In genomic region chr5:39440964-39441363, GRCh38 we compare ENCODE assay signal across 29 cellular contexts. TPM values are rescaled to one million over a fixed set of nuclear protein-coding genes. Genes with fewer than 3 reads are reported as not detected.
DNase-seq lines count a peak whose midpoint lies in the region; ATAC-seq and TF ChIP-seq lines count a peak whose summit lies in the region.
"Had no signal": no experiment of that assay in that cellular context is flagged by ENCODE, and none has a peak within 500 bp of the region (broad histone marks: within the 10 kb centered on the region; RNA-seq: fewer than 3 reads in every experiment).

No MANE protein-coding gene starts in this region.

- no peak overlapping the region for H3K4ac ChIP-seq in mesenchymal stem cell (ENCODE audit: low read depth in 1 of 2, low read length in 2 of 2)

- H3K18ac ChIP-seq in mesenchymal stem cell (ENCODE audit: low read depth in 1 of 2, low read length in 2 of 2), result no peak overlapping the region

- H4K20me1 ChIP-seq in smooth muscle cell (ENCODE audit: low read depth), result no peaks in the 10 kb centered on the region

- ATAC-seq in esophagus mucosa (no peak), HG03565 (IDR thresholded peaks at IDR 0.05; ENCODE audit: unreplicated experiment) (no peak)
- ATAC-seq: body of pancreas; K562; mucosa of descending colon; stimulated activated naive CD8-positive, alpha-beta T cell treated with anti-CD3 and anti-CD28 coated beads, Interleukin-15, amount 100 ng/mL, for 72 hours had no signal

- H3K36me3 ChIP-seq in SK-N-MC (ENCODE audit: insufficient read depth, low read length) (no peaks in the 10 kb centered on the region), mesenchymal stem cell (ENCODE audit: control insufficient read depth in 1 of 2, insufficient read depth in 2 of 2, low read depth in 1 of 2, low read length in 2 of 2) (no peaks in the 10 kb centered on the region), smooth muscle cell (ENCODE audit: low read depth) (no peaks in the 10 kb centered on the region)
- H3K36me3 ChIP-seq: adrenal gland, thyroid gland, vagina had no signal

- H3K4me1 ChIP-seq in mesenchymal stem cell (ENCODE audit: control insufficient read depth, insufficient read depth, low read depth, low read length) (no peaks in the 10 kb centered on the region), smooth muscle cell (ENCODE audit: low read depth) (no peaks in the 10 kb centered on the region)
- H3K4me1 ChIP-seq: parathyroid adenoma, thyroid gland had no signal

- no peak overlapping the region for H4K91ac ChIP-seq in mesenchymal stem cell (ENCODE audit: low read length)

- H3K23ac ChIP-seq in mesenchymal stem cell (ENCODE audit: low read length in 2 of 2), result no peak overlapping the region

- no peaks in the 10 kb centered on the region for H3F3A ChIP-seq in smooth muscle cell (ENCODE audit: low read depth)

- H3K14ac ChIP-seq in mesenchymal stem cell (ENCODE audit: low read length in 2 of 2), result no peak overlapping the region

- H3K9me3 ChIP-seq in SK-N-MC (ENCODE audit: low read depth, low read length), result no peaks in the 10 kb centered on the region
- no peaks in the 10 kb centered on the region for H3K9me3 ChIP-seq in mesenchymal stem cell (ENCODE audit: control insufficient read depth, low read length)
- no peaks in the 10 kb centered on the region for H3K9me3 ChIP-seq in smooth muscle cell (replicated peaks; ENCODE audit: low read depth)
- H3K9me3 ChIP-seq: adrenal gland, body of pancreas, mucosa of descending colon, thyroid gland, vagina had no signal

- no peak overlapping the region for H2BK120ac ChIP-seq in mesenchymal stem cell (ENCODE audit: low read depth, low read length)

- H2BK15ac ChIP-seq in mesenchymal stem cell (ENCODE audit: low read depth, poor library complexity, severe bottlenecking), result no peak overlapping the region

- DNase-seq in EL (peak; percentile 55), SK-N-MC (ENCODE audit: low read depth, low spot score) (no peak), mesenchymal stem cell (no peak), smooth muscle cell (lab: John Stamatoyannopoulos, UW; ENCODE audit: unreplicated experiment) (no peak), NCI-H1694 (lab: John Stamatoyannopoulos, UW) (no peak)
- DNase-seq: activated CD4-positive, alpha-beta memory T cell treated with anti-CD3 and anti-CD28 coated beads, Interleukin-2, amount 10 ng/mL, durations not matched to agents 7 days and 5 days; activated CD8-positive, alpha-beta memory T cell treated with anti-CD3 and anti-CD28 coated beads, Interleukin-2, amount 50 U/mL, for 48 hours; activated naive CD4-positive, alpha-beta T cell treated with anti-CD3 and anti-CD28 coated beads for 36 hours; adrenal gland; body of pancreas; C1 segment of cervical spinal cord; COR-L47; DMS79 treated with DMSO at 0.1 percent for 48 hours; hippocampal formation; MM.1S; mucosa of descending colon; NCI-H2029; NCI-H524; retina; stimulated activated CD4-positive, alpha-beta T cell treated with anti-CD3 and anti-CD28 coated beads, Interleukin-2, amount 100 ng/mL, for 48 hours; stimulated activated naive CD8-positive, alpha-beta T cell treated with anti-CD3 and anti-CD28 coated beads, Interleukin-15, amount 100 ng/mL, for 72 hours; SW 1271; thyroid gland had no signal

- 75% methylated on average over 1 of the region's 1 CpG for WGBS in mesenchymal stem cell
- WGBS in smooth muscle cell (ENCODE audit: low lambda C conversion rate), result 92% methylated on average over 1 of the region's 1 CpG

- H2BK5ac ChIP-seq in mesenchymal stem cell (ENCODE audit: low read depth, low read length, poor library complexity, severe bottlenecking), result no peak overlapping the region

- H3K9ac ChIP-seq in SK-N-MC (ENCODE audit: insufficient read length) (no peak overlapping the region), mesenchymal stem cell (ENCODE audit: low read length) (peak overlapping the region; percentile 71), smooth muscle cell (ENCODE audit: low read depth) (no peak overlapping the region)
- H3K9ac ChIP-seq: parathyroid adenoma had no signal

- H3K27me3 ChIP-seq in mesenchymal stem cell (ENCODE audit: control insufficient read depth in 1 of 2, insufficient read depth in 1 of 2, low read length in 2 of 2) (no peaks in the 10 kb centered on the region), smooth muscle cell (ENCODE audit: low read depth) (no peaks in the 10 kb centered on the region)
- H3K27me3 ChIP-seq: adrenal gland, body of pancreas, thyroid gland, vagina had no signal

- H2BK12ac ChIP-seq in mesenchymal stem cell (ENCODE audit: low read length in 2 of 2), result no peak overlapping the region

- peak overlapping the region; percentile 15; the same call in 1 of the 2 replicates for H3K27ac ChIP-seq in SK-N-MC
- H3K27ac ChIP-seq in mesenchymal stem cell (ENCODE audit: low read length, poor library complexity, severe bottlenecking), result no peak overlapping the region
- no peak overlapping the region for H3K27ac ChIP-seq in smooth muscle cell (ENCODE audit: low read depth)
- H3K27ac ChIP-seq: body of pancreas, parathyroid adenoma, thyroid gland, vagina had no signal

- H2AFZ ChIP-seq in mesenchymal stem cell (ENCODE audit: low read depth, low read length) (no peak overlapping the region), smooth muscle cell (ENCODE audit: low read depth) (peak overlapping the region; percentile 14)
- H2AFZ ChIP-seq: parathyroid adenoma had no signal

- no peak for TF ChIP-seq CTCF in smooth muscle cell (IDR thresholded peaks at IDR 0.05; ENCODE audit: borderline replicate concordance, insufficient read depth, poor library complexity, severe bottlenecking)

- no peaks in the 10 kb centered on the region for H3K79me1 ChIP-seq in mesenchymal stem cell (replicated peaks; ENCODE audit: low read length, poor library complexity, severe bottlenecking)

- no peak overlapping the region for H4K8ac ChIP-seq in mesenchymal stem cell (ENCODE audit: low read length)

- H3K4me3 ChIP-seq in SK-N-MC (no peak overlapping the region), mesenchymal stem cell (ENCODE audit: insufficient read depth in 1 of 2, low read depth in 1 of 2, low read length in 2 of 2) (no peak overlapping the region), smooth muscle cell (no peak overlapping the region)
- H3K4me3 ChIP-seq: adrenal gland, body of pancreas, K562, lung, mucosa of descending colon, thyroid gland, vagina had no signal

- no peak overlapping the region for H2AK5ac ChIP-seq in mesenchymal stem cell (ENCODE audit: low read length, severe bottlenecking)

- H3K4me2 ChIP-seq in mesenchymal stem cell (ENCODE audit: low read length, poor library complexity, severe bottlenecking) (no peak overlapping the region), smooth muscle cell (no peak overlapping the region)

- H3K79me2 ChIP-seq in smooth muscle cell (ENCODE audit: low read depth), result no peaks in the 10 kb centered on the region
- H3K79me2 ChIP-seq: parathyroid adenoma had no signal

RNA-seq across cellular contexts. Expression of gene DAB2, which starts 16.2 kb away (rescaled TPM):
- 87.8 TPM for polyA plus RNA-seq in mesenchymal stem cell (2013, experiment 1 of 2)
- polyA plus RNA-seq in mesenchymal stem cell (2013, experiment 2 of 2), result 86.6 TPM
- total RNA-seq in smooth muscle cell (95.0 and 105 TPM in 2 replicates), esophagus mucosa (3.6 TPM)
- 81.4 and 87.2 TPM in 2 replicates for polyA plus RNA-seq in smooth muscle cell
- total RNA-seq: activated CD4-positive, alpha-beta memory T cell treated with anti-CD3 and anti-CD28 coated beads, Interleukin-2, amount 10 ng/mL, durations not matched to agents 7 days and 5 days; activated naive CD4-positive, alpha-beta T cell treated with anti-CD3 and anti-CD28 coated beads for 36 hours had no signal

Comparison
In these comparisons a context has a peak if more than half of its experiments do, and no peak if none do; other contexts are left out.
1. RNA of gene DAB2, which starts 16.2 kb away (total RNA-seq): 95.0 to 105 TPM in smooth muscle cell; 3.6 TPM in esophagus mucosa (single experiment); every median in the first group is over 10 times any median in the second.